Comparison of ENCODE assay signal across 21 cellular contexts in the genomic region with DNA sequence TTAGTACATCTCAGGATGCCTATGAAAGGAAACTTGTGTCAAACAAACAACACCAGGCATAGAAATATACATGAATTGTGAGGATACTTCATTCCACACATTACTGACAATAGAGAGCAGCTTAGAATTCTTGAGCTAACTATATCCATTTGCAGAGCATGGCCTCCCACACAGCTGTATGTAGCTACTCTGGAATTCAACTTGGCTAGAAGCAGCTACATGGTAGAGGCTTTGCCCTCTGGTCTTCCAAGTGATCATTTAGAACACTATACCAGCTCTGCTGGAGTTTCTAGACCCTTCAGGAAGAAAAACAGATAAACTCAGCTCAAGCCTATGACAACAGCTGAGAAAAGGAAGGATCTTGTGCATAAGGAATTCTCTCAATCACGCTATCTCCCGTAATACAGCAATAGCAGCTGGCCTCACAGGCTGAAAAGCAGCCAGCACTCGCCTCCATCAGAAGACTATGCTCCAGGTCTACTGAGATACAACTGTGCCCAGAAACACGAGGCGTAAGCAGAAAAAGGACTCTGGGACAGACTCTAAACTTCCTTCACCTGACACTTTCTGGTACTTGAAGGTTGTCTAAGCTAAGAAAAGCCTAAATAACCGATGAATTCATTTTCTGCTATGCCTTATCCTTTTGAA. TPM values are rescaled to one million over a fixed set of nuclear protein-coding genes. Genes with fewer than 3 reads are reported as not detected.
DNase-seq lines count a peak whose midpoint lies in the region; ATAC-seq and TF ChIP-seq lines count a peak whose summit lies in the region.
"Had no signal": no experiment of that assay in that cellular context is flagged by ENCODE, and none has a peak within 500 bp of the region (broad histone marks: within the 10 kb centered on the region; RNA-seq: fewer than 3 reads in every experiment).

No MANE protein-coding gene starts in this region.

- DNase-seq in A673 (ENCODE audit: low spot score) (no peak), fibroblast of gingiva (ENCODE audit: low read depth) (peak; percentile 67), AML-193 (lab: John Stamatoyannopoulos, UW) (no peak), NCI-H128 (lab: John Stamatoyannopoulos, UW; ENCODE audit: unreplicated experiment) (no peak), D341Med (ENCODE audit: low spot score) (no peak)
- DNase-seq: DMS79 treated with DMSO at 0.1 percent for 48 hours; GOT3; islet precursor cell; Kasumi-1; naive thymus-derived CD4-positive, alpha-beta T cell; NCI-H187 treated with DMSO at 0.1 percent for 48 hours; SHP77 treated with DMSO at 0.1 percent for 48 hours had no signal

- H3K4me3 Mint-ChIP-seq in nephron = no peak overlapping the region
- H3K4me3 Mint-ChIP-seq: activated naive CD4-positive, alpha-beta T cell treated with anti-CD3 and anti-CD28 coated beads, Interleukin-2, amount 50 U/mL, for 24 hours; dendritic cell treated with granulocyte-macrophage colony-stimulating factor and Interleukin-4, amounts not matched to agents 40 ng/mL and 50 ng/mL, for 4 days; naive thymus-derived CD4-positive, alpha-beta T cell had no signal

- H3K4me1 ChIP-seq in A673 (ENCODE audit: insufficient read depth, low read length, poor library complexity, severe bottlenecking) = no peaks in the 10 kb centered on the region

- POLR2A ChIA-PET in A673 (lab: Charles Lee; ENCODE audit: low non-redundant PET) = no interaction called here

- H3K9me3 ChIP-seq in A673 (ENCODE audit: low read depth, low read length, poor library complexity, severe bottlenecking) = no peaks in the 10 kb centered on the region
- H3K9me3 ChIP-seq: thoracic aorta had no signal

- intact Hi-C loops in A673 (cut with micrococcal nuclease; ENCODE audit: unreplicated experiment) = no loop called here

- no TSS peak for BruUV-seq in A673 (replicated peaks; lab: Mats Ljungman, UMichigan)

- peak overlapping the region; percentile 1 for H3K27ac ChIP-seq in A673 (ENCODE audit: low read depth, low read length, poor library complexity, severe bottlenecking)
- H3K27ac ChIP-seq: thoracic aorta had no signal

- ATAC-seq in SK-N-SH treated with all-trans-retinoic acid at 6 μM for 48 hours = peak; percentile 91
- ATAC-seq in GM19397 (IDR thresholded peaks at IDR 0.05; ENCODE audit: unreplicated experiment) = no peak
- ATAC-seq: naive thymus-derived CD4-positive, alpha-beta T cell; sciatic nerve had no signal

- peaks cover 42% of the 10 kb centered on the region for H3K4me1 Mint-ChIP-seq in nephron

- CTCF ChIA-PET in A673 (lab: Charles Lee) = no interaction called here

- no peaks in the 10 kb centered on the region for H3K27me3 ChIP-seq in A673 (replicated peaks; ENCODE audit: insufficient read depth, low read depth, low read length, poor library complexity)

- peaks cover 13% of the 10 kb centered on the region for H3K36me3 ChIP-seq in A673 (ENCODE audit: insufficient read depth, low read length, poor library complexity, severe bottlenecking)
- H3K36me3 ChIP-seq: thoracic aorta had no signal

- peaks cover 18% of the 10 kb centered on the region for H3K36me3 Mint-ChIP-seq in nephron (ENCODE audit: low read depth)

- H3K27ac Mint-ChIP-seq in nephron = peak overlapping the region; percentile 88 to 93 (median 92)
- H3K27ac Mint-ChIP-seq: activated naive CD4-positive, alpha-beta T cell treated with anti-CD3 and anti-CD28 coated beads, Interleukin-2, amount 50 U/mL, for 24 hours; dendritic cell treated with granulocyte-macrophage colony-stimulating factor and Interleukin-4, amounts not matched to agents 40 ng/mL and 50 ng/mL, for 4 days had no signal

- H3K4me3 ChIP-seq in A673 (ENCODE audit: low read depth, low read length, poor library complexity, severe bottlenecking) = no peak overlapping the region
- H3K4me3 ChIP-seq: thoracic aorta had no signal

- H3K9me3 Mint-ChIP-seq in nephron = no peaks in the 10 kb centered on the region
- H3K9me3 Mint-ChIP-seq: activated naive CD4-positive, alpha-beta T cell treated with anti-CD3 and anti-CD28 coated beads, Interleukin-2, amount 50 U/mL, for 24 hours; dendritic cell treated with granulocyte-macrophage colony-stimulating factor and Interleukin-4, amounts not matched to agents 40 ng/mL and 50 ng/mL, for 4 days; naive thymus-derived CD4-positive, alpha-beta T cell had no signal

- TF ChIP-seq CTCF in A673 (conservative IDR thresholded peaks at IDR 0.05; ENCODE audit: low read depth, low read length) (no peak), nephron (IDR thresholded peaks at IDR 0.05; ENCODE audit: unreplicated experiment in 3 of 3) (no peak)

- H3K27me3 Mint-ChIP-seq in nephron (ENCODE audit: low read depth) = no peaks in the 10 kb centered on the region
- H3K27me3 Mint-ChIP-seq: activated naive CD4-positive, alpha-beta T cell treated with anti-CD3 and anti-CD28 coated beads, Interleukin-2, amount 50 U/mL, for 24 hours; dendritic cell treated with granulocyte-macrophage colony-stimulating factor and Interleukin-4, amounts not matched to agents 40 ng/mL and 50 ng/mL, for 4 days; naive thymus-derived CD4-positive, alpha-beta T cell had no signal

TF ChIP-seq in SK-N-SH treated with all-trans-retinoic acid at 6 μM for 48 hours, 23 proteins besides CTCF, POLR2A, EP300 and RAD21:
- TF ChIP-seq, protein P1, sequence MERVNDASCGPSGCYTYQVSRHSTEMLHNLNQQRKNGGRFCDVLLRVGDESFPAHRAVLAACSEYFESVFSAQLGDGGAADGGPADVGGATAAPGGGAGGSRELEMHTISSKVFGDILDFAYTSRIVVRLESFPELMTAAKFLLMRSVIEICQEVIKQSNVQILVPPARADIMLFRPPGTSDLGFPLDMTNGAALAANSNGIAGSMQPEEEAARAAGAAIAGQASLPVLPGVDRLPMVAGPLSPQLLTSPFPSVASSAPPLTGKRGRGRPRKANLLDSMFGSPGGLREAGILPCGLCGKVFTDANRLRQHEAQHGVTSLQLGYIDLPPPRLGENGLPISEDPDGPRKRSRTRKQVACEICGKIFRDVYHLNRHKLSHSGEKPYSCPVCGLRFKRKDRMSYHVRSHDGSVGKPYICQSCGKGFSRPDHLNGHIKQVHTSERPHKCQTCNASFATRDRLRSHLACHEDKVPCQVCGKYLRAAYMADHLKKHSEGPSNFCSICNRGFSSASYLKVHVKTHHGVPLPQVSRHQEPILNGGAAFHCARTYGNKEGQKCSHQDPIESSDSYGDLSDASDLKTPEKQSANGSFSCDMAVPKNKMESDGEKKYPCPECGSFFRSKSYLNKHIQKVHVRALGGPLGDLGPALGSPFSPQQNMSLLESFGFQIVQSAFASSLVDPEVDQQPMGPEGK (CRISPR knock-in tag; IDR thresholded peaks at IDR 0.05; ENCODE audit: borderline replicate concordance) = no peak

RNA-seq across cellular contexts. Expression of a gene that starts 50.6 kb away (rescaled TPM):
- 0.35 and 0.43 TPM in 2 replicates for total RNA-seq in A673 (2021)
- total RNA-seq: frontal cortex, thoracic aorta had no signal

RNA-seq across cellular contexts. Expression of a gene that starts 58.3 kb away (rescaled TPM):
- not detected in 2 replicates for total RNA-seq in A673 (2021)
- total RNA-seq: activated CD8-positive, alpha-beta memory T cell treated with anti-CD3 and anti-CD28 coated beads for 36 hours; frontal cortex; naive thymus-derived CD4-positive, alpha-beta T cell; sciatic nerve; thoracic aorta had no signal
